ENCODE assay signal across 8 cellular contexts in the genomic region with DNA sequence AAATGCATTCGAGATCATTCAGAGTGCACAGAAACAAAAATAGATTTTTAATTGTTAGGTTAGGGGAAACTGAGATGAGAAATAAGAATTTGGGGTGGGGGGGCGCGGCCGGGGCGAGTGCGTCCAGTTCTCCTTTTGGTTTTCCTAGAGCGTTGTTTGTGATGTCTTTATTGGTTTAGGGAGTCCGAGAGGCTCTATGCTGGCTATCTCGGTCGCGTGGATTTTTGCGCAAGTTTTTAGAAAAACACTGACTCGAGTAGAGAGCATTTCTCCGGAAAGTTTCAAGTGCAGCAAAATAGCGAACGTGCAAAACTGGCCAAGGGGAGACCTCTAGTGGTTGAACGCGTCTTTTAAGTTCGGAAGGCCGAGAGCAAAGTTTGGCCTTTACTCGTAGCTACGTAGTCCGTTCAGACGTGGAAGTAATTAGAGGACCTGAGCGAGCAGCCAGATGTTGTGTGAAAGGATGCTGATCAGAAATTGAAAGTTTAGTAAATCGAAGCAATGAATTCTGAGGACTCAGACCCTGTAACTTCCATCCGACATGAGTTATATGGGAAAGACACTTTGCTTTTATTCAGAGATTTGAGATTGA. TPM values are rescaled to one million over a fixed set of nuclear protein-coding genes. Genes with fewer than 3 reads are reported as not detected.
DNase-seq lines count a peak whose midpoint lies in the region; ATAC-seq and TF ChIP-seq lines count a peak whose summit lies in the region.

No MANE protein-coding gene starts in this region.

- H4K20me1 ChIP-seq in PC-9 (ENCODE audit: insufficient read depth), result no peaks in the 10 kb centered on the region
- no peaks in the 10 kb centered on the region for H4K20me1 ChIP-seq in fibroblast of lung (ENCODE audit: control insufficient read depth, extremely low read depth, insufficient read depth, low read length)

- BruUV-seq in PC-9 (replicated peaks; lab: Mats Ljungman, UMichigan), result no TSS peak

- H3K27me3 Mint-ChIP-seq in activated T-cell treated with anti-CD3 and anti-CD28 coated beads, Interleukin-2, amount 50 U/mL, for 72 hours (ENCODE audit: low read depth), result no peaks in the 10 kb centered on the region
- H3K27me3 Mint-ChIP-seq in naive thymus-derived CD4-positive, alpha-beta T cell, result peaks cover 0 to 19% (median 0%) of the 10 kb centered on the region in 5 donors
- H3K27me3 Mint-ChIP-seq in stimulated activated memory B cell treated with anti-CD40 and anti-IgM and Interleukin-4, amounts not matched to agents 10 μg/mL and 1 μg/mL and 100 μg/mL, for 72 hours, result no peaks in the 10 kb centered on the region

- H3K4me1 ChIP-seq in HUES6 (ENCODE audit: control insufficient read depth, insufficient read depth, low read length) (peaks cover 11% of the 10 kb centered on the region), PC-9 (replicated peaks; ENCODE audit: insufficient read depth) (no peaks in the 10 kb centered on the region), fibroblast of lung (ENCODE audit: control insufficient read depth, extremely low read depth, insufficient read depth, low read length) (peaks cover 2% of the 10 kb centered on the region)
- H3K4me1 ChIP-seq in naive thymus-derived CD4-positive, alpha-beta T cell (ENCODE audit: control insufficient read depth in 2 of 2, insufficient read depth in 2 of 2, low read length in 2 of 2), result peaks cover 5 to 14% of the 10 kb centered on the region in 2 donors

- peak; percentile 65 for ATAC-seq in GM21515 (IDR thresholded peaks at IDR 0.05; ENCODE audit: unreplicated experiment)
- peak; percentile 57 to 64 for ATAC-seq in activated T-cell treated with anti-CD3 and anti-CD28 coated beads, Interleukin-2, amount 50 U/mL, for 72 hours (replicated peaks in 1 of 2)
- ATAC-seq in naive thymus-derived CD4-positive, alpha-beta T cell, result peak; percentile 81
- peak; percentile 79 for ATAC-seq in stimulated activated memory B cell treated with anti-CD40 and anti-IgM and Interleukin-4, amounts not matched to agents 10 μg/mL and 1 μg/mL and 100 μg/mL, for 72 hours

- peak overlapping the region; percentile 94 for H2AFZ ChIP-seq in PC-9
- peak overlapping the region; percentile 44 for H2AFZ ChIP-seq in fibroblast of lung (ENCODE audit: low read length)

- intact Hi-C loops in PC-9 (cut with micrococcal nuclease; ENCODE audit: unreplicated experiment), result loop anchor here (1.0 to 5.0 kb wide), 4 partner anchors 289 to 1290 kb away; no protein-coding TSS in a partner anchor
- intact Hi-C loops in naive thymus-derived CD4-positive, alpha-beta T cell (cut with micrococcal nuclease), result loop anchor here (1.0 to 5.0 kb wide), 22 partner anchors 7 to 1176 kb away; a partner anchor contains a TSS

- peaks cover 5% of the 10 kb centered on the region; the same call in 1 of the 2 replicates for H3F3A ChIP-seq in PC-9 (ENCODE audit: insufficient read depth, low read depth)

- peaks cover 30% of the 10 kb centered on the region for H3K4me1 Mint-ChIP-seq in activated T-cell treated with anti-CD3 and anti-CD28 coated beads, Interleukin-2, amount 50 U/mL, for 72 hours (ENCODE audit: low read depth)
- H3K4me1 Mint-ChIP-seq in naive thymus-derived CD4-positive, alpha-beta T cell, result peaks cover 20 to 55% (median 47%) of the 10 kb centered on the region in 7 donors
- peaks cover 38% of the 10 kb centered on the region for H3K4me1 Mint-ChIP-seq in stimulated activated memory B cell treated with anti-CD40 and anti-IgM and Interleukin-4, amounts not matched to agents 10 μg/mL and 1 μg/mL and 100 μg/mL, for 72 hours

- H3K4me2 ChIP-seq in PC-9 (peak overlapping the region; percentile 89), fibroblast of lung (ENCODE audit: extremely low read depth, insufficient read depth, low read length) (peak overlapping the region; percentile 36)

- H3K79me2 ChIP-seq in PC-9 (ENCODE audit: low read depth) (no peaks in the 10 kb centered on the region), fibroblast of lung (ENCODE audit: control insufficient read depth, insufficient read depth, low read length) (no peaks in the 10 kb centered on the region)

- H3K27me3 ChIP-seq in HUES6 (ENCODE audit: control insufficient read depth, insufficient read depth, low read length) (peaks cover 2% of the 10 kb centered on the region; the same call in 1 of the 2 replicates), PC-9 (ENCODE audit: insufficient read depth, low read depth) (no peaks in the 10 kb centered on the region), fibroblast of lung (ENCODE audit: control insufficient read depth, insufficient read depth, low read length) (no peaks in the 10 kb centered on the region)
- H3K27me3 ChIP-seq in naive thymus-derived CD4-positive, alpha-beta T cell (ENCODE audit: control insufficient read depth in 2 of 2, insufficient read depth in 2 of 2, low read length in 2 of 2), result no peaks in the 10 kb centered on the region

- H3K9me3 Mint-ChIP-seq in activated T-cell treated with anti-CD3 and anti-CD28 coated beads, Interleukin-2, amount 50 U/mL, for 72 hours, result no peaks in the 10 kb centered on the region
- peaks cover 0 to 6% (median 0%) of the 10 kb centered on the region in 11 donors for H3K9me3 Mint-ChIP-seq in naive thymus-derived CD4-positive, alpha-beta T cell
- H3K9me3 Mint-ChIP-seq in stimulated activated memory B cell treated with anti-CD40 and anti-IgM and Interleukin-4, amounts not matched to agents 10 μg/mL and 1 μg/mL and 100 μg/mL, for 72 hours, result no peaks in the 10 kb centered on the region

- DNase-seq in DMS114 treated with DMSO at 0.1 percent for 48 hours (lab: John Stamatoyannopoulos, UW; ENCODE audit: unreplicated experiment) (peak; percentile 76), PC-9 (peak; percentile 71 to 76), fibroblast of lung (ENCODE audit: low read depth in 2 of 2) (peak; percentile 88 to 97)
- peak; percentile 81 to 83 for DNase-seq in activated T-cell treated with anti-CD3 and anti-CD28 coated beads, Interleukin-2, amount 50 U/mL, for 72 hours
- peak; percentile 43 to 83 (median 78) for DNase-seq in naive thymus-derived CD4-positive, alpha-beta T cell

- peaks cover 6% of the 10 kb centered on the region; the same call in 1 of the 2 replicates for H3K36me3 ChIP-seq in HUES6 (ENCODE audit: control insufficient read depth, insufficient read depth, low read length)
- no peaks in the 10 kb centered on the region for H3K36me3 ChIP-seq in PC-9 (ENCODE audit: low read depth)
- H3K36me3 ChIP-seq in fibroblast of lung (ENCODE audit: control insufficient read depth, insufficient read depth, low read length), result no peaks in the 10 kb centered on the region
- peaks cover 0 to 12% (median 0%) of the 10 kb centered on the region in 3 experiments for H3K36me3 ChIP-seq in naive thymus-derived CD4-positive, alpha-beta T cell (ENCODE audit: control insufficient read depth in 2 of 3, insufficient read depth in 3 of 3, low read length in 3 of 3)

- H3K4me3 ChIP-seq in HUES6 (ENCODE audit: low read depth, low read length) (peak overlapping the region; percentile 84), PC-9 (peak overlapping the region; percentile 70), fibroblast of lung (replicated peaks in 1 of 4; ENCODE audit: control extremely low read depth in 1 of 4, insufficient read depth in 1 of 4, low read depth in 3 of 4, low read length in 4 of 4) (peak overlapping the region; percentile 59 to 81 (median 76))
- peak overlapping the region; percentile 62 for H3K4me3 ChIP-seq in naive thymus-derived CD4-positive, alpha-beta T cell (ENCODE audit: low read length)

- H3K27ac ChIP-seq in HUES6 (ENCODE audit: low read depth, low read length) (no peak overlapping the region), PC-9 (no peak overlapping the region), fibroblast of lung (ENCODE audit: insufficient read depth, low read length) (no peak overlapping the region)
- H3K27ac ChIP-seq in naive thymus-derived CD4-positive, alpha-beta T cell (ENCODE audit: low read depth, low read length), result peak overlapping the region; percentile 71

- POLR2A ChIA-PET in PC-9 (lab: Charles Lee; ENCODE audit: unreplicated experiment), result interaction anchor here (0.7 kb wide), 1 partner anchor 380 kb away, joined by 3 read pairs; no protein-coding TSS in a partner anchor
- POLR2A ChIA-PET in naive thymus-derived CD4-positive, alpha-beta T cell (lab: Charles Lee), result interaction anchor here (0.6 to 1.8 kb wide), 3 partner anchors 9 to 424 kb away, joined by 5 to 11 read pairs (median 5); no protein-coding TSS in a partner anchor

- CTCF ChIA-PET in PC-9 (lab: Charles Lee), result interaction anchor here (0.6 to 1.0 kb wide), 5 partner anchors 35 to 522 kb away, joined by 3 to 6 read pairs (median 5); no protein-coding TSS in a partner anchor
- CTCF ChIA-PET in naive thymus-derived CD4-positive, alpha-beta T cell (lab: Charles Lee), result interaction anchor here (0.6 to 2.3 kb wide), 17 partner anchors 9 to 426 kb away, joined by 3 to 28 read pairs (median 4); no protein-coding TSS in a partner anchor

- H3K27ac Mint-ChIP-seq in activated T-cell treated with anti-CD3 and anti-CD28 coated beads, Interleukin-2, amount 50 U/mL, for 72 hours, result peak overlapping the region; percentile 99
- peak overlapping the region; percentile 91 to 98 (median 96) for H3K27ac Mint-ChIP-seq in naive thymus-derived CD4-positive, alpha-beta T cell
- peak overlapping the region; percentile 94 for H3K27ac Mint-ChIP-seq in stimulated activated memory B cell treated with anti-CD40 and anti-IgM and Interleukin-4, amounts not matched to agents 10 μg/mL and 1 μg/mL and 100 μg/mL, for 72 hours

- H3K9me3 ChIP-seq in HUES6 (ENCODE audit: control insufficient read depth, insufficient read depth, low read depth, low read length) (no peaks in the 10 kb centered on the region), PC-9 (ENCODE audit: insufficient read depth, low read depth) (no peaks in the 10 kb centered on the region), fibroblast of lung (ENCODE audit: control insufficient read depth, insufficient read depth, low read depth, low read length) (no peaks in the 10 kb centered on the region)
- H3K9me3 ChIP-seq in naive thymus-derived CD4-positive, alpha-beta T cell (ENCODE audit: control insufficient read depth in 2 of 3, low read length in 3 of 3), result no peaks in the 10 kb centered on the region

- H3K9me2 ChIP-seq in PC-9 (ENCODE audit: insufficient read depth), result no peaks in the 10 kb centered on the region

- H3K36me3 Mint-ChIP-seq in activated T-cell treated with anti-CD3 and anti-CD28 coated beads, Interleukin-2, amount 50 U/mL, for 72 hours (ENCODE audit: insufficient read depth in 2 of 2), result peaks cover 11% of the 10 kb centered on the region in 2 donors
- H3K36me3 Mint-ChIP-seq in naive thymus-derived CD4-positive, alpha-beta T cell, result peaks cover 5 to 28% (median 21%) of the 10 kb centered on the region in 5 donors
- peaks cover 8% of the 10 kb centered on the region for H3K36me3 Mint-ChIP-seq in stimulated activated memory B cell treated with anti-CD40 and anti-IgM and Interleukin-4, amounts not matched to agents 10 μg/mL and 1 μg/mL and 100 μg/mL, for 72 hours

- TF ChIP-seq CTCF in PC-9 (conservative IDR thresholded peaks at IDR 0.05) (peak; percentile 95), fibroblast of lung (conservative IDR thresholded peaks at IDR 0.05 in 1 of 2, IDR thresholded peaks at IDR 0.05 in 1 of 2; ENCODE audit: low read depth in 1 of 2, low read length in 2 of 2) (peak; percentile 84 to 90)

- H3K9ac ChIP-seq in HUES6 (ENCODE audit: low read length) (no peak overlapping the region), fibroblast of lung (ENCODE audit: insufficient read depth, low read length) (no peak overlapping the region)

- H3K4me3 Mint-ChIP-seq in activated T-cell treated with anti-CD3 and anti-CD28 coated beads, Interleukin-2, amount 50 U/mL, for 72 hours, result peak overlapping the region; percentile 95 to 99
- peak overlapping the region; percentile 78 to 100 (median 98) for H3K4me3 Mint-ChIP-seq in naive thymus-derived CD4-positive, alpha-beta T cell
- H3K4me3 Mint-ChIP-seq in stimulated activated memory B cell treated with anti-CD40 and anti-IgM and Interleukin-4, amounts not matched to agents 10 μg/mL and 1 μg/mL and 100 μg/mL, for 72 hours, result peak overlapping the region; percentile 92

RNA-seq across cellular contexts. Expression of a gene that starts 2.6 kb away (rescaled TPM):
- total RNA-seq in PC-9 (2021) (6.1 and 9.8 TPM in 2 replicates), fibroblast of lung (5.6 and 6.4 TPM in 2 replicates)
- 10 to 100 TPM in 1 of 2 donors, 1 to 10 TPM in 1; 9.1 to 10.9 TPM for total RNA-seq in activated T-cell treated with anti-CD3 and anti-CD28 coated beads, Interleukin-2, amount 50 U/mL, for 72 hours
- 3.6 and 6.7 TPM in 2 replicates for polyA plus RNA-seq in fibroblast of lung
- polyA plus RNA-seq in fibroblast of lung (2012), result 3.2 and 6.9 TPM in 2 replicates
- polyA minus RNA-seq in fibroblast of lung (ENCODE audit: low replicate concordance), result 3.4 and 9.7 TPM in 2 replicates
- 10 to 100 TPM; 15.0 to 47.5 (median 38.7) TPM for total RNA-seq in naive thymus-derived CD4-positive, alpha-beta T cell
- polyA plus RNA-seq in naive thymus-derived CD4-positive, alpha-beta T cell, result 1 to 10 TPM; 4.8 to 5.5 TPM
